ENCODE assay signal across 20 cellular contexts in genomic region chr7:50214771-50215170, GRCh38.
"Had no signal": no experiment of that assay in that cellular context is flagged by ENCODE, and none has a peak within 500 bp of the region (broad histone marks: within the 10 kb centered on the region; RNA-seq: fewer than 3 reads in every experiment).

No MANE protein-coding gene starts in this region.

- H3K4me3 ChIP-seq: ascending aorta, coronary artery, gastroesophageal sphincter, heart left ventricle, left lung, smooth muscle cell, tibial nerve, uterus had no signal

- H3K27me3 Mint-ChIP-seq: activated CD4-positive, alpha-beta T cell treated with anti-CD3 and anti-CD28 coated beads, Interleukin-2, amount 10 ng/mL, durations not matched to agents 7 days and 5 days; central memory CD8-positive, alpha-beta T cell had no signal

- ATAC-seq: activated CD4-positive, CD25-positive, alpha-beta regulatory T cell treated with anti-CD3 and anti-CD28 coated beads, Interleukin-2, amount 50 U/mL, for 24 hours; gastroesophageal sphincter; heart left ventricle; left lung; sciatic nerve had no signal

- H3K9me3 Mint-ChIP-seq: central memory CD8-positive, alpha-beta T cell had no signal

- H3K4me3 Mint-ChIP-seq: activated CD4-positive, alpha-beta T cell treated with anti-CD3 and anti-CD28 coated beads, Interleukin-2, amount 10 ng/mL, durations not matched to agents 7 days and 5 days had no signal

- H3K27me3 ChIP-seq: ascending aorta, gastroesophageal sphincter, left lung, tibial nerve, uterus had no signal

- H3K27ac ChIP-seq: ascending aorta, coronary artery, gastroesophageal sphincter, heart left ventricle, parathyroid adenoma, tibial nerve, uterus had no signal

- DNase-seq: activated CD8-positive, alpha-beta memory T cell treated with anti-CD3 and anti-CD28 coated beads for 24 hours; activated effector memory CD4-positive, alpha-beta T cell treated with anti-CD3 and anti-CD28 coated beads, Interleukin-2, amount 50 U/mL, for 16 hours; activated T-cell treated with anti-CD3 and anti-CD28 coated beads, Interleukin-2, amount 50 U/mL, for 48 hours; heart left ventricle; left lung; mammary epithelial cell; stimulated activated CD4-positive, alpha-beta T cell treated with anti-CD3 and anti-CD28 coated beads, Interleukin-4, amount 100 ng/mL, for 1 hour; SW 1271; T-helper 9 cell; uterus had no signal
